Comparison of ENCODE assay signal across 8 cellular contexts in genomic region chr1:16497474-16497904, GRCh38. TPM values are rescaled to one million over a fixed set of nuclear protein-coding genes. Genes with fewer than 3 reads are reported as not detected.
DNase-seq lines count a peak whose midpoint lies in the region; FAIRE-seq and TF ChIP-seq lines count a peak whose summit lies in the region.
"Not testable (repeated sequence)": the region's sequence is repeated elsewhere in the genome, so short reads cannot be mapped to it uniquely, and the experiment has no call there.

No MANE protein-coding gene starts in this region.

- not testable (repeated sequence) for H3K4me3 ChIP-seq in A673 (ENCODE audit: low read depth, low read length, poor library complexity, severe bottlenecking); Loucy (ENCODE audit: low read length, poor library complexity, severe bottlenecking); astrocyte (ENCODE audit: insufficient read depth, low read depth, low read length)

- intact Hi-C loops in A673 (cut with micrococcal nuclease; ENCODE audit: unreplicated experiment); posterior vena cava (cut with DNase I): not testable (repeated sequence)

- not testable (repeated sequence) for H3K9me3 ChIP-seq in A673 (ENCODE audit: low read depth, low read length, poor library complexity, severe bottlenecking); Loucy (ENCODE audit: insufficient read depth, low read depth, low read length); astrocyte (ENCODE audit: insufficient read depth, low read depth, low read length)

- H3K4me2 ChIP-seq in Loucy (ENCODE audit: low read depth, low read length, poor library complexity, severe bottlenecking); astrocyte (ENCODE audit: low read length): not testable (repeated sequence)

- H3K4me1 Mint-ChIP-seq in activated CD4-positive, alpha-beta T cell treated with anti-CD3 and anti-CD28 coated beads, Interleukin-2, amount 10 ng/mL, durations not matched to agents 7 days and 5 days = peaks cover 30% of the 10 kb centered on the region
- H3K4me1 Mint-ChIP-seq in astrocyte (ENCODE audit: low read depth, unreplicated experiment) = not testable (repeated sequence)
- H3K4me1 Mint-ChIP-seq in immature natural killer cell = peaks cover 24 to 25% of the 10 kb centered on the region in 2 donors

- not testable (repeated sequence) for FAIRE-seq in astrocyte (lab: Jason Lieb, UNC)

- peak overlapping the region; percentile 46 for H3K27ac Mint-ChIP-seq in activated CD4-positive, alpha-beta T cell treated with anti-CD3 and anti-CD28 coated beads, Interleukin-2, amount 10 ng/mL, durations not matched to agents 7 days and 5 days
- H3K27ac Mint-ChIP-seq in astrocyte (ENCODE audit: unreplicated experiment) = not testable (repeated sequence)
- peak overlapping the region; percentile 53 to 93 (median 88) for H3K27ac Mint-ChIP-seq in immature natural killer cell

- H3K36me3 ChIP-seq in A673 (ENCODE audit: insufficient read depth, low read length, poor library complexity, severe bottlenecking); Loucy (ENCODE audit: insufficient read depth, low read length); astrocyte (ENCODE audit: insufficient read depth, low read length): not testable (repeated sequence)

- H4K20me1 ChIP-seq in Loucy (ENCODE audit: insufficient read depth, low read length, poor library complexity, severe bottlenecking); astrocyte (ENCODE audit: insufficient read depth, low read length): not testable (repeated sequence)

- H3K79me2 ChIP-seq in Loucy (ENCODE audit: insufficient read depth, low read length); astrocyte (ENCODE audit: insufficient read depth, low read length): not testable (repeated sequence)

- not testable (repeated sequence) for TF ChIP-seq CTCF in A673 (conservative IDR thresholded peaks at IDR 0.05; ENCODE audit: low read depth, low read length); astrocyte (IDR thresholded peaks at IDR 0.05; ENCODE audit: insufficient read depth, low read depth, low read length)
- TF ChIP-seq CTCF in Loucy (conservative IDR thresholded peaks at IDR 0.05; ENCODE audit: low read length) = peak; percentile 25; the same call in 1 of the 2 replicates

- H3K27ac ChIP-seq in A673 (ENCODE audit: low read depth, low read length, poor library complexity, severe bottlenecking); astrocyte (ENCODE audit: low read depth, low read length): not testable (repeated sequence)

- H3K9ac ChIP-seq in Loucy (ENCODE audit: low read depth, low read length, poor library complexity, severe bottlenecking); astrocyte (ENCODE audit: low read length): not testable (repeated sequence)

- H3K9me3 Mint-ChIP-seq in activated CD4-positive, alpha-beta T cell treated with anti-CD3 and anti-CD28 coated beads, Interleukin-2, amount 10 ng/mL, durations not matched to agents 7 days and 5 days; astrocyte (ENCODE audit: unreplicated experiment); immature natural killer cell: not testable (repeated sequence)

- not testable (repeated sequence) for H2AFZ ChIP-seq in Loucy (ENCODE audit: low read length); astrocyte (ENCODE audit: low read depth, low read length)

- in situ Hi-C loops in G401 (cut with HindIII; ENCODE audit: low sequenced_read_pairs) = not testable (repeated sequence)

- not testable (repeated sequence) for H3K9me2 ChIP-seq in Loucy (replicated peaks; ENCODE audit: low read depth, low read length)

- DNase-seq in A673 (ENCODE audit: low spot score) (peak; percentile 28), G401 (ENCODE audit: low spot score) (peak; percentile 60), RKO (ENCODE audit: low spot score) (peak; percentile 28), posterior vena cava (ENCODE audit: low spot score) (peak; percentile 44)
- DNase-seq in activated CD4-positive, alpha-beta T cell treated with anti-CD3 and anti-CD28 coated beads, Interleukin-2, amount 10 ng/mL, durations not matched to agents 7 days and 5 days; astrocyte (ENCODE audit: low read depth); immature natural killer cell: not testable (repeated sequence)

- not testable (repeated sequence) for H3K27me3 ChIP-seq in A673 (replicated peaks; ENCODE audit: insufficient read depth, low read depth, low read length, poor library complexity); Loucy (ENCODE audit: insufficient read depth, low read length, poor library complexity, severe bottlenecking); astrocyte (ENCODE audit: insufficient read depth, low read length)

- H3K27me3 Mint-ChIP-seq in activated CD4-positive, alpha-beta T cell treated with anti-CD3 and anti-CD28 coated beads, Interleukin-2, amount 10 ng/mL, durations not matched to agents 7 days and 5 days; astrocyte (ENCODE audit: low read depth, unreplicated experiment); immature natural killer cell (ENCODE audit: low read depth in 3 of 3): not testable (repeated sequence)

- not testable (repeated sequence) for H3F3A ChIP-seq in Loucy (ENCODE audit: low read depth)

- not testable (repeated sequence) for H3K4me1 ChIP-seq in A673 (ENCODE audit: insufficient read depth, low read length, poor library complexity, severe bottlenecking); Loucy (ENCODE audit: insufficient read depth, low read length, poor library complexity, severe bottlenecking); astrocyte (ENCODE audit: insufficient read depth, low read length)

- POLR2A ChIA-PET in A673 (lab: Charles Lee; ENCODE audit: low non-redundant PET); activated CD4-positive, alpha-beta T cell treated with anti-CD3 and anti-CD28 coated beads, Interleukin-2, amount 10 ng/mL, durations not matched to agents 7 days and 5 days (lab: Charles Lee): not testable (repeated sequence)

- H3K4me3 Mint-ChIP-seq in activated CD4-positive, alpha-beta T cell treated with anti-CD3 and anti-CD28 coated beads, Interleukin-2, amount 10 ng/mL, durations not matched to agents 7 days and 5 days = peak overlapping the region; percentile 71
- H3K4me3 Mint-ChIP-seq in astrocyte (ENCODE audit: unreplicated experiment) (peak overlapping the region; percentile 87), immature natural killer cell (peak overlapping the region; percentile 84 to 86 (median 85))

- not testable (repeated sequence) for H3K36me3 Mint-ChIP-seq in activated CD4-positive, alpha-beta T cell treated with anti-CD3 and anti-CD28 coated beads, Interleukin-2, amount 10 ng/mL, durations not matched to agents 7 days and 5 days (ENCODE audit: low read depth); astrocyte (ENCODE audit: low read depth, unreplicated experiment); immature natural killer cell

- CTCF ChIA-PET in A673 (lab: Charles Lee); activated CD4-positive, alpha-beta T cell treated with anti-CD3 and anti-CD28 coated beads, Interleukin-2, amount 10 ng/mL, durations not matched to agents 7 days and 5 days (lab: Charles Lee): not testable (repeated sequence)

- BruUV-seq in A673 (replicated peaks; lab: Mats Ljungman, UMichigan) = not testable (repeated sequence)

RNA-seq across cellular contexts. Expression of gene RNU1-1, which starts 16.6 kb away (rescaled TPM):
- total RNA-seq in A673 (2021) (1,866 and 1,908 TPM in 2 replicates), astrocyte (1,356 and 1,553 TPM in 2 replicates), posterior vena cava (over 10,000 TPM; 12,584 to 18,986 TPM)
- total RNA-seq in G401 (2014; rRNA removed; shearing (Covaris generic)) = not detected in 2 replicates
- total RNA-seq in activated CD4-positive, alpha-beta T cell treated with anti-CD3 and anti-CD28 coated beads, Interleukin-2, amount 10 ng/mL, durations not matched to agents 7 days and 5 days = 1,000 to 10,000 TPM; 2,316 to 2,477 TPM
- polyA plus RNA-seq in immature natural killer cell = 10 to 100 TPM in 1 of 3 donors, not detected in 2; 28.1 TPM

RNA-seq across cellular contexts. Expression of gene NECAP2, which starts 57.0 kb away (rescaled TPM):
- 47.3 and 47.6 TPM in 2 replicates for total RNA-seq in A673 (2021)
- total RNA-seq in G401 (2014; rRNA removed; shearing (Covaris generic)) = 81.4 and 107 TPM in 2 replicates
- total RNA-seq in activated CD4-positive, alpha-beta T cell treated with anti-CD3 and anti-CD28 coated beads, Interleukin-2, amount 10 ng/mL, durations not matched to agents 7 days and 5 days = 100 to 1,000 TPM; 107 to 115 TPM
- total RNA-seq in astrocyte = 78.2 and 80.9 TPM in 2 replicates
- polyA plus RNA-seq in immature natural killer cell = 100 to 1,000 TPM; 108 to 141 (median 124) TPM
- 10 to 100 TPM; 30.5 to 42.9 TPM for total RNA-seq in posterior vena cava

Comparison
In these comparisons a context has a peak if more than half of its experiments do, and no peak if none do; other contexts are left out.
1. RNA of gene RNU1-1, which starts 16.6 kb away (total RNA-seq): 12,584 to 18,986 TPM in posterior vena cava, 2,316 to 2,477 TPM in activated CD4-positive, alpha-beta T cell treated with anti-CD3 and anti-CD28 coated beads, Interleukin-2, amount 10 ng/mL, durations not matched to agents 7 days and 5 days, 1,866 to 1,908 TPM in A673 and 1,356 to 1,553 TPM in astrocyte; not detected in G401; every median in the first group is over 1,000 times any median in the second.
2. Peak in every context shown above with its lines, with median percentiles within 50 percentile points of each other: H3K4me3 Mint-ChIP-seq.